ENCODE assay signal across 26 cellular contexts in genomic region chr12:120734210-120734609, GRCh38.
"Had no signal": no experiment of that assay in that cellular context is flagged by ENCODE, and none has a peak within 500 bp of the region (broad histone marks: within the 10 kb centered on the region; RNA-seq: fewer than 3 reads in every experiment).

No MANE protein-coding gene starts in this region.

- H3K4me3 ChIP-seq: colonic mucosa, esophagus muscularis mucosa, gastroesophageal sphincter, heart left ventricle, hepatocyte, lung, prostate gland, right atrium auricular region, sigmoid colon, thoracic aorta, tibial nerve, upper lobe of left lung had no signal

- H3K4me3 Mint-ChIP-seq: naive thymus-derived CD8-positive, alpha-beta T cell; nephron progenitor cell; stimulated activated memory B cell treated with anti-CD40 and anti-IgM and Interleukin-4, amounts not matched to agents 10 μg/mL and 1 μg/mL and 100 μg/mL, for 72 hours had no signal

- H3K36me3 ChIP-seq: colonic mucosa, prostate gland, thoracic aorta had no signal

- DNase-seq: colonic mucosa; dermis blood vessel endothelial cell; effector memory CD4-positive, alpha-beta T cell; foreskin keratinocyte; heart left ventricle; kidney; mesenchymal stem cell; midbrain; naive thymus-derived CD8-positive, alpha-beta T cell; nephron progenitor cell; sigmoid colon; stimulated activated CD4-positive, alpha-beta T cell treated with anti-CD3 and anti-CD28 coated beads, Interleukin-4, amount 100 ng/mL, for 4 hours; stimulated activated naive CD8-positive, alpha-beta T cell treated with anti-CD3 and anti-CD28 coated beads, Interleukin-15, Interleukin-2, amounts not matched to agents 100 U/mL and 50 U/mL, for 24 hours; upper lobe of left lung had no signal

- H3K27me3 Mint-ChIP-seq: naive thymus-derived CD8-positive, alpha-beta T cell; stimulated activated memory B cell treated with anti-CD40 and anti-IgM and Interleukin-4, amounts not matched to agents 10 μg/mL and 1 μg/mL and 100 μg/mL, for 72 hours had no signal

- H3K27ac ChIP-seq: colonic mucosa, esophagus muscularis mucosa, foreskin keratinocyte, gastroesophageal sphincter, heart left ventricle, hepatocyte, neutrophil, parathyroid adenoma, prostate gland, right atrium auricular region, sigmoid colon, thoracic aorta, tibial nerve, upper lobe of left lung had no signal

- H3K9me3 Mint-ChIP-seq: naive thymus-derived CD8-positive, alpha-beta T cell; stimulated activated memory B cell treated with anti-CD40 and anti-IgM and Interleukin-4, amounts not matched to agents 10 μg/mL and 1 μg/mL and 100 μg/mL, for 72 hours had no signal

- H3K9me3 ChIP-seq: colonic mucosa, esophagus muscularis mucosa, gastroesophageal sphincter, heart left ventricle, neutrophil, prostate gland, right atrium auricular region, sigmoid colon, thoracic aorta, tibial nerve, upper lobe of left lung had no signal

- H3K27me3 ChIP-seq: colonic mucosa, esophagus muscularis mucosa, foreskin keratinocyte, gastroesophageal sphincter, heart left ventricle, hepatocyte, neutrophil, right atrium auricular region, sigmoid colon, tibial nerve, upper lobe of left lung had no signal

- H3K4me1 Mint-ChIP-seq: nephron progenitor cell; stimulated activated memory B cell treated with anti-CD40 and anti-IgM and Interleukin-4, amounts not matched to agents 10 μg/mL and 1 μg/mL and 100 μg/mL, for 72 hours had no signal

- H3K4me1 ChIP-seq: colonic mucosa, esophagus muscularis mucosa, foreskin keratinocyte, gastroesophageal sphincter, heart left ventricle, parathyroid adenoma, prostate gland, right atrium auricular region, sigmoid colon, tibial nerve, upper lobe of left lung had no signal

- H3K27ac Mint-ChIP-seq: nephron progenitor cell; stimulated activated memory B cell treated with anti-CD40 and anti-IgM and Interleukin-4, amounts not matched to agents 10 μg/mL and 1 μg/mL and 100 μg/mL, for 72 hours had no signal

- ATAC-seq: foreskin keratinocyte; gastroesophageal sphincter; heart left ventricle; left lobe of liver; naive thymus-derived CD8-positive, alpha-beta T cell; stimulated activated memory B cell treated with anti-CD40 and anti-IgM and Interleukin-4, amounts not matched to agents 10 μg/mL and 1 μg/mL and 100 μg/mL, for 72 hours; stimulated activated naive CD8-positive, alpha-beta T cell treated with anti-CD3 and anti-CD28 coated beads, Interleukin-15, Interleukin-2, amounts not matched to agents 100 U/mL and 50 U/mL, for 24 hours had no signal
